ENCODE assay signal across 9 cellular contexts in genomic region chr1:39076127-39076798, GRCh38. TPM values are rescaled to one million over a fixed set of nuclear protein-coding genes. Genes with fewer than 3 reads are reported as not detected.
DNase-seq lines count a peak whose midpoint lies in the region; ATAC-seq, FAIRE-seq and TF ChIP-seq lines count a peak whose summit lies in the region.
"Had no signal": no experiment of that assay in that cellular context is flagged by ENCODE, and none has a peak within 500 bp of the region (broad histone marks: within the 10 kb centered on the region; RNA-seq: fewer than 3 reads in every experiment).

No MANE protein-coding gene starts in this region.

- no peak overlapping the region for H3K9ac ChIP-seq in liver (ENCODE audit: low read depth in 1 of 2, low read length in 2 of 2)

- H3K27me3 ChIP-seq in dorsolateral prefrontal cortex (no peaks in the 10 kb centered on the region), liver (ENCODE audit: control insufficient read depth in 4 of 4, insufficient read depth in 4 of 4, low read length in 3 of 4) (no peaks in the 10 kb centered on the region), transverse colon (peaks cover 21% of the 10 kb centered on the region), WERI-Rb-1 (ENCODE audit: insufficient read depth, low read depth, severe bottlenecking) (no peaks in the 10 kb centered on the region)

- DNase-seq in RCC 7860 (ENCODE audit: low spot score) (peak; percentile 65), dorsolateral prefrontal cortex (peak in 7 of 10 donors; percentile 29 to 67 (median 42)), transverse colon (peak; percentile 57), NOMO-1 (lab: John Stamatoyannopoulos, UW; ENCODE audit: unreplicated experiment in 2 of 2) (no peak), NCI-H2107 treated with DMSO at 0.1 percent for 48 hours (lab: John Stamatoyannopoulos, UW; ENCODE audit: unreplicated experiment) (no peak), WERI-Rb-1 (no peak)
- DNase-seq: NCI-H2029 treated with DMSO at 0.1 percent for 48 hours had no signal

- no peak for TF ChIP-seq EP300 in transverse colon (IDR thresholded peaks at IDR 0.05; ENCODE audit: low read depth)

- TF ChIP-seq CTCF in dorsolateral prefrontal cortex (IDR thresholded peaks at IDR 0.05 in 54 of 56, conservative IDR thresholded peaks at IDR 0.05 in 2 of 56; ENCODE audit: low read depth in 1 of 56, partially characterized antibody in 56 of 56): no peak
- no peak for TF ChIP-seq CTCF in liver (IDR thresholded peaks at IDR 0.05; ENCODE audit: low read depth, low read length, missing input control)
- TF ChIP-seq CTCF in transverse colon (IDR thresholded peaks at IDR 0.05): no peak
- no peak for TF ChIP-seq CTCF in WERI-Rb-1 (IDR thresholded peaks at IDR 0.05; ENCODE audit: low read depth, low read length)

- 60% methylated on average over 13 of the region's 13 CpGs for WGBS in liver
- 50 to 65% methylated on average over 2 to 13 of the region's 13 CpGs for WGBS in transverse colon (ENCODE audit: low coverage in 1 of 2), 2 donors

- no peak overlapping the region for H3K4me3 ChIP-seq in dorsolateral prefrontal cortex
- H3K4me3 ChIP-seq in liver (ENCODE audit: low read depth in 1 of 3, low read length in 3 of 3): no peak overlapping the region
- H3K4me3 ChIP-seq in transverse colon: no peak overlapping the region
- H3K4me3 ChIP-seq in WERI-Rb-1 (ENCODE audit: low read depth, low read length): no peak overlapping the region

- H3K27ac ChIP-seq in dorsolateral prefrontal cortex (peak overlapping the region in 43 of 59 donors; percentile 1 to 87 (median 64)), liver (ENCODE audit: low read depth in 1 of 2, low read length in 2 of 2) (peak overlapping the region; percentile 70 to 71), transverse colon (peak overlapping the region in 3 of 4 donors; percentile 2 to 55 (median 48)), WERI-Rb-1 (no peak overlapping the region)

- intact Hi-C loops in dorsolateral prefrontal cortex (cut with DNase I) (no loop called here), transverse colon (cut with DNase I; ENCODE audit: low total_unique reads) (no loop called here)

- peaks cover 4 to 14% (median 8%) of the 10 kb centered on the region in 4 donors for H3K4me1 ChIP-seq in liver (ENCODE audit: control insufficient read depth in 4 of 4, insufficient read depth in 4 of 4, low read length in 3 of 4)
- H3K4me1 ChIP-seq in transverse colon: peaks cover 0 to 10% (median 6%) of the 10 kb centered on the region in 4 donors

- ATAC-seq in HG03095 (IDR thresholded peaks at IDR 0.05; ENCODE audit: unreplicated experiment): no peak

- H3K9me3 ChIP-seq in liver (ENCODE audit: control insufficient read depth in 4 of 4, low read length in 3 of 4): no peaks in the 10 kb centered on the region
- no peaks in the 10 kb centered on the region for H3K9me3 ChIP-seq in transverse colon
- H3K9me3 ChIP-seq in WERI-Rb-1 (ENCODE audit: severe bottlenecking): no peaks in the 10 kb centered on the region

- TF ChIP-seq RAD21 in liver (IDR thresholded peaks at IDR 0.05): peak; percentile 22 to 44

- TF ChIP-seq POLR2A in transverse colon (IDR thresholded peaks at IDR 0.05): no peak

- peak; percentile 59 for FAIRE-seq in RCC 7860 (lab: Jason Lieb, UNC)

- in situ Hi-C loops in transverse colon (cut with MboI; ENCODE audit: low pct_ligation_motif_present in 1 of 4, low pct_unique_long_range_greater_than_20kb in 1 of 4, low sequenced_read_pairs in 3 of 4): loop anchor here in 2 of 4 donors (25.0 kb wide), 1 partner anchor 461 kb away; no protein-coding TSS in a partner anchor

- H3K36me3 ChIP-seq in liver (ENCODE audit: control insufficient read depth in 4 of 4, insufficient read depth in 3 of 4, low read depth in 1 of 4, low read length in 3 of 4) (no peaks in the 10 kb centered on the region), transverse colon (no peaks in the 10 kb centered on the region), WERI-Rb-1 (no peaks in the 10 kb centered on the region)

TF ChIP-seq in liver, 16 proteins besides CTCF, POLR2A, EP300 and RAD21:
- TF ChIP-seq HNF4G (IDR thresholded peaks at IDR 0.05) (no peak), SP1 (IDR thresholded peaks at IDR 0.05) (peak; percentile 62), NR2F2 (IDR thresholded peaks at IDR 0.05) (peak; percentile 81), FOXA2 (IDR thresholded peaks at IDR 0.05) (no peak), YY1 (IDR thresholded peaks at IDR 0.05) (no peak), JUND (IDR thresholded peaks at IDR 0.05) (peak in 1 of 2 donors; percentile 20), HNF4A (conservative IDR thresholded peaks at IDR 0.05) (peak; percentile 30 to 38), RXRA (IDR thresholded peaks at IDR 0.05) (peak; percentile 52 to 63), GABPA (IDR thresholded peaks at IDR 0.05 in 1 of 2, conservative IDR thresholded peaks at IDR 0.05 in 1 of 2) (no peak)

RNA-seq across cellular contexts. Expression of gene NDUFS5, which starts 50.1 kb away (rescaled TPM):
- total RNA-seq in dorsolateral prefrontal cortex (100 to 1,000 TPM; 129 to 361 (median 263) TPM), liver (100 to 1,000 TPM; 193 to 213 TPM), transverse colon (100 to 1,000 TPM in 3 of 4 donors, 10 to 100 TPM in 1; 99.9 to 418 (median 312) TPM)
- polyA plus RNA-seq in liver: 100 to 1,000 TPM; 259 to 308 TPM

Comparison
In these comparisons a context has a peak if more than half of its experiments do, and no peak if none do; other contexts are left out.
1. DNase-seq: peak in RCC 7860 (single experiment), dorsolateral prefrontal cortex (7 of 10) and transverse colon (single experiment); none in NOMO-1 (0 of 2), NCI-H2107 treated with DMSO at 0.1 percent for 48 hours (single experiment) and WERI-Rb-1 (single experiment).